Comparison of ENCODE assay signal across 8 cellular contexts in genomic region chrX:47836164-47837072, GRCh38. TPM values are rescaled to one million over a fixed set of nuclear protein-coding genes. Genes with fewer than 3 reads are reported as not detected.
DNase-seq lines count a peak whose midpoint lies in the region; ATAC-seq and TF ChIP-seq lines count a peak whose summit lies in the region.

TSS of gene ZNF81 (plus strand) at chrX:47836902. CDS start at chrX:47846268, 9,366 bp downstream.

- CTCF ChIA-PET in AG04450 (lab: Charles Lee), result interaction anchor here (1.4 kb wide), 1 partner anchor 191 kb away, joined by 3 read pairs; no protein-coding TSS in a partner anchor
- CTCF ChIA-PET in mammary epithelial cell (lab: Charles Lee; ENCODE audit: low non-redundant PET), result interaction anchor here (0.5 kb wide), 1 partner anchor 10 kb away, joined by 6 read pairs; no protein-coding TSS in a partner anchor

- peak; percentile 88 for DNase-seq in AG04450 (ENCODE audit: low read depth, low spot score)
- DNase-seq in NCI-H2196 treated with DMSO at 0.1 percent for 48 hours (lab: John Stamatoyannopoulos, UW; ENCODE audit: unreplicated experiment), result peak; percentile 71
- DNase-seq in mammary epithelial cell, result peak; percentile 94

- intact Hi-C loops in mammary epithelial cell (cut with micrococcal nuclease), result loop anchor here (2.0 to 10.0 kb wide), 6 partner anchors 82 to 658 kb away; partner anchors contain the start of genes ARAF, UBA1 and ZNF41

- H3K36me3 ChIP-seq in mammary epithelial cell (ENCODE audit: insufficient read depth, low read length) (no peaks in the 10 kb centered on the region), skeletal muscle tissue (ENCODE audit: control insufficient read depth in 3 of 3, insufficient read depth in 3 of 3, low read length in 3 of 3) (no peaks in the 10 kb centered on the region)

- ATAC-seq in GM18907 (IDR thresholded peaks at IDR 0.05; ENCODE audit: unreplicated experiment) (peak; percentile 91), HG03139 (IDR thresholded peaks at IDR 0.05; ENCODE audit: unreplicated experiment) (peak; percentile 90)

- no peaks in the 10 kb centered on the region for H4K20me1 ChIP-seq in mammary epithelial cell (ENCODE audit: insufficient read depth, low read length)

- H3K4me2 ChIP-seq in mammary epithelial cell (ENCODE audit: insufficient read depth, low read depth, low read length), result peak within 1 kb of the TSS; percentile 82

- no peak for TF ChIP-seq CTCF in AG04450 (IDR thresholded peaks at IDR 0.05; ENCODE audit: low read depth, low read length)
- no peak for TF ChIP-seq CTCF in VCaP (conservative IDR thresholded peaks at IDR 0.05)
- TF ChIP-seq CTCF in mammary epithelial cell (conservative IDR thresholded peaks at IDR 0.05 in 1 of 2, IDR thresholded peaks at IDR 0.05 in 1 of 2; ENCODE audit: extremely low read depth in 1 of 2, insufficient read depth in 1 of 2, low read depth in 1 of 2, low read length in 2 of 2), result no peak

- peak within 1 kb of the TSS; percentile 74 for H2AFZ ChIP-seq in mammary epithelial cell (ENCODE audit: low read depth, low read length)

- H3K4me1 ChIP-seq in mammary epithelial cell (ENCODE audit: insufficient read depth, low read length), result no peaks in the 10 kb centered on the region
- H3K4me1 ChIP-seq in skeletal muscle tissue (ENCODE audit: control insufficient read depth in 3 of 3, insufficient read depth in 3 of 3, low read length in 3 of 3), result no peaks in the 10 kb centered on the region

- POLR2A ChIA-PET in AG04450 (lab: Yijun Ruan, JAX), result interaction anchor here (0.6 kb wide), 1 partner anchor 300 kb away, joined by 5 read pairs; no protein-coding TSS in a partner anchor

- dilution Hi-C loops in mammary epithelial cell (cut with HindIII; ENCODE audit: low sequenced_read_pairs), result no loop called here

- peak within 1 kb of the TSS; percentile 39 for H3K27ac ChIP-seq in AG04450 (ENCODE audit: low read depth, low read length)
- H3K27ac ChIP-seq in VCaP, result peak within 1 kb of the TSS; percentile 75
- peak within 1 kb of the TSS; percentile 59 for H3K27ac ChIP-seq in mammary epithelial cell (ENCODE audit: insufficient read depth, low read depth, low read length)
- H3K27ac ChIP-seq in skeletal muscle tissue (ENCODE audit: low read depth, low read length), result peak within 1 kb of the TSS; percentile 62

- TSS peak; percentile 59 for BruUV-seq in mammary epithelial cell (replicated peaks; lab: Mats Ljungman, UMichigan)

- H3K79me2 ChIP-seq in mammary epithelial cell (ENCODE audit: insufficient read depth, low read length), result peaks cover 14% of the 10 kb centered on the region

- H3K9ac ChIP-seq in mammary epithelial cell (ENCODE audit: insufficient read depth, low read length) (peak within 1 kb of the TSS; percentile 50), skeletal muscle tissue (ENCODE audit: low read depth in 1 of 3, low read length in 3 of 3) (peak within 1 kb of the TSS; percentile 61 to 73 (median 69))

- H3K4me3 ChIP-seq in AG04450 (ENCODE audit: low read depth, low read length), result peak within 1 kb of the TSS; percentile 68
- peak within 1 kb of the TSS; percentile 55 to 59 (median 56) for H3K4me3 ChIP-seq in mammary epithelial cell (replicated peaks in 1 of 3; ENCODE audit: insufficient read depth in 1 of 3, low read depth in 2 of 3, low read length in 3 of 3)
- H3K4me3 ChIP-seq in iPS-18c (ENCODE audit: insufficient read depth, low read depth, low read length), result peak within 1 kb of the TSS; percentile 62
- H3K4me3 ChIP-seq in skeletal muscle tissue (ENCODE audit: low read length in 3 of 3), result peak within 1 kb of the TSS; percentile 78 to 81 (median 81)

- H3K9me3 ChIP-seq in AG04450 (ENCODE audit: control insufficient read depth, insufficient read depth, low read length) (no peaks in the 10 kb centered on the region), mammary epithelial cell (replicated peaks; ENCODE audit: insufficient read depth, low read length) (no peaks in the 10 kb centered on the region), iPS-18c (ENCODE audit: control insufficient read depth, insufficient read depth, low read length) (peaks cover 2% of the 10 kb centered on the region), skeletal muscle tissue (ENCODE audit: control insufficient read depth in 3 of 3, low read length in 3 of 3) (no peaks in the 10 kb centered on the region)

- no peaks in the 10 kb centered on the region for H3K27me3 ChIP-seq in AG04450 (ENCODE audit: control insufficient read depth, insufficient read depth, low read length)
- no peaks in the 10 kb centered on the region for H3K27me3 ChIP-seq in mammary epithelial cell (ENCODE audit: insufficient read depth, low read length)
- H3K27me3 ChIP-seq in skeletal muscle tissue (ENCODE audit: control insufficient read depth in 3 of 3, insufficient read depth in 3 of 3, low read length in 3 of 3), result no peaks in the 10 kb centered on the region

- in situ Hi-C loops in mammary epithelial cell (cut with MboI; ENCODE audit: low sequenced_read_pairs in 2 of 2), result no loop called here

- 38% methylated on average over 33 of the region's 41 CpGs for WGBS in mammary epithelial cell (ENCODE audit: low coverage, missing lambda C conversion rate)

RNA-seq across cellular contexts. Expression of gene ZNF81, which starts in this region (rescaled TPM):
- polyA plus RNA-seq in AG04450 (2011; rRNA removed) (4.6 and 4.7 TPM in 2 replicates), mammary epithelial cell (2.3 TPM)
- 14.5 and 26.0 TPM in 2 replicates for polyA minus RNA-seq in AG04450 (2011; rRNA and poly(A)+ RNA removed)
- total RNA-seq in mammary epithelial cell (1 to 10 TPM; 6.1 to 7.8 TPM), skeletal muscle tissue (11.5 TPM)
- polyA minus RNA-seq in mammary epithelial cell, result 4.9 TPM

Comparison
In these comparisons a context has a peak if more than half of its experiments do, and no peak if none do; other contexts are left out.
1. Peak in every context shown above with its lines: DNase-seq, ATAC-seq, H3K4me3 ChIP-seq and H3K27ac ChIP-seq.